In genomic region chr7:128616799-128617198, GRCh38 we compare ENCODE assay signal across 1 cellular context. TPM values are rescaled to one million over a fixed set of nuclear protein-coding genes. Genes with fewer than 3 reads are reported as not detected.
"Had no signal": no experiment of that assay in that cellular context is flagged by ENCODE, and none has a peak within 500 bp of the region (broad histone marks: within the 10 kb centered on the region; RNA-seq: fewer than 3 reads in every experiment).

No MANE protein-coding gene starts in this region.

RNA-seq across cellular contexts. Expression of gene GARIN1A, which starts 55.3 kb away (rescaled TPM):
- total RNA-seq: epithelial cell of proximal tubule had no signal
